In genomic region chr22:43600265-43600664, GRCh38 we compare ENCODE assay signal across 1 cellular context.
TF ChIP-seq lines count a peak whose summit lies in the region.

No MANE protein-coding gene starts in this region.

TF ChIP-seq in H1, 55 proteins besides CTCF, POLR2A, EP300 and RAD21:
- TF ChIP-seq TAF7 (optimal IDR thresholded peaks at IDR 0.05; ENCODE audit: borderline replicate concordance, low read depth, low read length), result no peak
- TF ChIP-seq, protein P1, sequence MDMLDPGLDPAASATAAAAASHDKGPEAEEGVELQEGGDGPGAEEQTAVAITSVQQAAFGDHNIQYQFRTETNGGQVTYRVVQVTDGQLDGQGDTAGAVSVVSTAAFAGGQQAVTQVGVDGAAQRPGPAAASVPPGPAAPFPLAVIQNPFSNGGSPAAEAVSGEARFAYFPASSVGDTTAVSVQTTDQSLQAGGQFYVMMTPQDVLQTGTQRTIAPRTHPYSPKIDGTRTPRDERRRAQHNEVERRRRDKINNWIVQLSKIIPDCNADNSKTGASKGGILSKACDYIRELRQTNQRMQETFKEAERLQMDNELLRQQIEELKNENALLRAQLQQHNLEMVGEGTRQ (IDR thresholded peaks at IDR 0.05; ENCODE audit: low read length), result no peak
- TF ChIP-seq JUND (IDR thresholded peaks at IDR 0.05; ENCODE audit: low read length), result peak; percentile 61
- TF ChIP-seq RFX5 (IDR thresholded peaks at IDR 0.05; ENCODE audit: borderline replicate concordance, low read depth, low read length), result no peak
- no peak for TF ChIP-seq NANOG (IDR thresholded peaks at IDR 0.05; ENCODE audit: insufficient read depth, low read depth, low read length, poor library complexity, severe bottlenecking)
- no peak for TF ChIP-seq CBX8 (IDR thresholded peaks at IDR 0.05; ENCODE audit: borderline replicate concordance, low read depth, low read length)
- TF ChIP-seq SP1 (IDR thresholded peaks at IDR 0.05; ENCODE audit: low read depth, low read length), result 0 out of 2 replicates have a peak, but pooled peaks have one; percentile 15
- TF ChIP-seq SIX5 (IDR thresholded peaks at IDR 0.05; ENCODE audit: low read depth, low read length), result no peak
